In genomic region chr21:41425954-41426655, GRCh38 we compare ENCODE assay signal across 8 cellular contexts. TPM values are rescaled to one million over a fixed set of nuclear protein-coding genes. Genes with fewer than 3 reads are reported as not detected.
DNase-seq lines count a peak whose midpoint lies in the region; ATAC-seq, FAIRE-seq and TF ChIP-seq lines count a peak whose summit lies in the region.

Gene MX1, plus strand, starts transcription at chr21:41426239. Its CDS starts 5,832 bp downstream, at chr21:41432071.

- DNase-seq in Daoy (ENCODE audit: low read depth) = peak; percentile 84
- DNase-seq in MV-4-11 (lab: John Stamatoyannopoulos, UW) = peak; percentile 4
- DNase-seq in activated CD8-positive, alpha-beta memory T cell treated with anti-CD3 and anti-CD28 coated beads, Interleukin-2, amount 50 U/mL, for 1 hour (ENCODE audit: extremely low read depth) = peak; percentile 51
- peak; percentile 40 for DNase-seq in endothelial cell of umbilical vein (ENCODE audit: low read depth, low spot score)
- DNase-seq in stimulated activated CD8-positive, alpha-beta memory T cell treated with anti-CD3 and anti-CD28 coated beads, Interleukin-4, amount 100 ng/mL, for 1 hour (ENCODE audit: low read depth in 2 of 2, low spot score in 1 of 2) = peak; percentile 77 to 93
- DNase-seq in NCI-H510A treated with DMSO at 0.1 percent for 48 hours (lab: John Stamatoyannopoulos, UW) = no peak

- H3K36me3 ChIP-seq in endothelial cell of umbilical vein (ENCODE audit: control insufficient read depth in 2 of 2, extremely low read depth in 1 of 2, insufficient read depth in 2 of 2, low read length in 2 of 2) = no peaks in the 10 kb centered on the region
- H3K36me3 ChIP-seq in mucosa of rectum (ENCODE audit: control insufficient read depth in 2 of 2, insufficient read depth in 2 of 2, low read length in 2 of 2) = peaks cover 0 to 2% of the 10 kb centered on the region in 2 donors

- peaks cover 7 to 11% of the 10 kb centered on the region in 2 experiments for H3K27me3 ChIP-seq in endothelial cell of umbilical vein (ENCODE audit: control insufficient read depth in 2 of 2, insufficient read depth in 2 of 2, low read length in 2 of 2)
- H3K27me3 ChIP-seq in mucosa of rectum (ENCODE audit: control insufficient read depth in 2 of 2, insufficient read depth in 2 of 2, low read length in 2 of 2) = no peaks in the 10 kb centered on the region

- no peak for TF ChIP-seq CTCF in endothelial cell of umbilical vein (IDR thresholded peaks at IDR 0.05; ENCODE audit: extremely low read depth in 1 of 2, insufficient read depth in 1 of 2, low read depth in 1 of 2, low read length in 2 of 2)

- no peak for TF ChIP-seq POLR2A in endothelial cell of umbilical vein (IDR thresholded peaks at IDR 0.05; ENCODE audit: low read depth, low read length)

- POLR2A ChIA-PET in endothelial cell of umbilical vein (lab: Charles Lee) = no interaction called here

- BruUV-seq in endothelial cell of umbilical vein (replicated peaks; lab: Mats Ljungman, UMichigan) = no TSS peak

- no peaks in the 10 kb centered on the region for H3K9me3 ChIP-seq in endothelial cell of umbilical vein (replicated peaks; ENCODE audit: control insufficient read depth, insufficient read depth, low read length)
- H3K9me3 ChIP-seq in mucosa of rectum (ENCODE audit: control insufficient read depth in 2 of 2, low read length in 2 of 2) = no peaks in the 10 kb centered on the region

- H3K79me2 ChIP-seq in endothelial cell of umbilical vein (ENCODE audit: control insufficient read depth, insufficient read depth, low read length) = no peaks in the 10 kb centered on the region

- H3K4me3 ChIP-seq in endothelial cell of umbilical vein (replicated peaks in 1 of 3; ENCODE audit: insufficient read depth in 1 of 3, low read depth in 1 of 3, low read length in 3 of 3) (peak within 1 kb of the TSS; percentile 46 to 51 (median 50)), mucosa of rectum (ENCODE audit: low read length in 2 of 2) (peak within 1 kb of the TSS; percentile 80 to 87)

- intact Hi-C loops in endothelial cell of umbilical vein (cut with micrococcal nuclease) = no loop called here

- H3K4me1 ChIP-seq in endothelial cell of umbilical vein (ENCODE audit: control insufficient read depth, extremely low read depth, insufficient read depth, low read length) = peaks cover 6% of the 10 kb centered on the region
- peaks cover 2 to 8% of the 10 kb centered on the region in 2 donors for H3K4me1 ChIP-seq in mucosa of rectum (ENCODE audit: control insufficient read depth in 2 of 2, insufficient read depth in 2 of 2, low read length in 2 of 2)

- peak within 1 kb of the TSS; percentile 29 for H3K9ac ChIP-seq in endothelial cell of umbilical vein (replicated peaks; ENCODE audit: extremely low read depth, insufficient read depth, low read length)
- H3K9ac ChIP-seq in mucosa of rectum (ENCODE audit: low read depth in 1 of 2, low read length in 2 of 2) = peak within 1 kb of the TSS; percentile 77 to 80

- H2AFZ ChIP-seq in endothelial cell of umbilical vein (ENCODE audit: low read depth, low read length) = peak within 1 kb of the TSS; percentile 90

- no peaks in the 10 kb centered on the region for H3K9me1 ChIP-seq in endothelial cell of umbilical vein (replicated peaks; ENCODE audit: control insufficient read depth, extremely low read depth, insufficient read depth, low read length)

- peak; percentile 74 for FAIRE-seq in endothelial cell of umbilical vein (lab: Jason Lieb, UNC)

- no peaks in the 10 kb centered on the region for H4K20me1 ChIP-seq in endothelial cell of umbilical vein (replicated peaks; ENCODE audit: control insufficient read depth, extremely low read depth, insufficient read depth, low read length)

- dilution Hi-C loops in endothelial cell of umbilical vein (cut with MboI; ENCODE audit: extremely low pct_ligation_motif_present, low sequenced_read_pairs) = no loop called here

- H3K4me2 ChIP-seq in endothelial cell of umbilical vein (ENCODE audit: insufficient read depth, low read length) = peak within 1 kb of the TSS; percentile 56

- no peak within 1 kb of the TSS for H3K27ac ChIP-seq in endothelial cell of umbilical vein (ENCODE audit: insufficient read depth, low read depth, low read length)
- peak within 1 kb of the TSS; percentile 38 to 51 for H3K27ac ChIP-seq in mucosa of rectum (ENCODE audit: low read depth in 2 of 2, low read length in 2 of 2)

- CTCF ChIA-PET in endothelial cell of umbilical vein (lab: Charles Lee) = interaction anchor here (1.0 to 1.2 kb wide), 2 partner anchors 34 to 143 kb away, joined by 3 read pairs; no protein-coding TSS in a partner anchor

- peak; percentile 79 for ATAC-seq in GM21576 (IDR thresholded peaks at IDR 0.05; ENCODE audit: unreplicated experiment)

TF ChIP-seq in endothelial cell of umbilical vein, 7 proteins besides CTCF, POLR2A, EP300 and RAD21:
- no peak for TF ChIP-seq EZH2 (IDR thresholded peaks at IDR 0.05; ENCODE audit: borderline replicate concordance, low read depth, low read length, severe bottlenecking)
- TF ChIP-seq FOS (IDR thresholded peaks at IDR 0.05; ENCODE audit: borderline replicate concordance, insufficient read depth, low read length) = no peak
- TF ChIP-seq JUN (IDR thresholded peaks at IDR 0.05; ENCODE audit: borderline replicate concordance, insufficient read depth, insufficient read length, low read depth) = no peak
- no peak for TF ChIP-seq POLR2AphosphoS5 (IDR thresholded peaks at IDR 0.05; ENCODE audit: insufficient read depth, low read depth, low read length)
- TF ChIP-seq MYC (IDR thresholded peaks at IDR 0.05; ENCODE audit: low read depth, low read length) = no peak
- no peak for TF ChIP-seq MAX (IDR thresholded peaks at IDR 0.05; ENCODE audit: insufficient read depth, insufficient read length)
- no peak for TF ChIP-seq GATA2 (IDR thresholded peaks at IDR 0.05; ENCODE audit: insufficient read depth, insufficient read length, low read depth, low read length)

RNA-seq across cellular contexts. Expression of gene MX1, which starts in this region (rescaled TPM):
- 38.7 and 84.1 TPM in 2 replicates for total RNA-seq in Daoy (2014; rRNA removed; shearing (Covaris generic))
- total RNA-seq in endothelial cell of umbilical vein = 4.3 and 25.1 TPM in 2 replicates
- polyA plus RNA-seq in endothelial cell of umbilical vein = 5.9 and 6.4 TPM in 2 replicates
- 2.5 and 3.3 TPM in 2 replicates for polyA plus RNA-seq in endothelial cell of umbilical vein (2011; cell fraction: cytosol; rRNA removed)
- 11.9 and 12.6 TPM in 2 replicates for polyA plus RNA-seq in endothelial cell of umbilical vein (2011; cell fraction: nucleus; rRNA removed)
- 9.4 and 12.4 TPM in 2 replicates for polyA plus RNA-seq in endothelial cell of umbilical vein (2012)
- 10.8 and 11.3 TPM in 2 replicates for polyA minus RNA-seq in endothelial cell of umbilical vein
- 3.2 TPM for polyA minus RNA-seq in endothelial cell of umbilical vein (2011; cell fraction: cytosol; rRNA and poly(A)+ RNA removed)
- polyA minus RNA-seq in endothelial cell of umbilical vein (2011; cell fraction: nucleus; rRNA and poly(A)+ RNA removed) = 9.9 and 10.0 TPM in 2 replicates
